ENCODE assay signal across 8 cellular contexts in genomic region chr6:149925974-149926777, GRCh38. TPM values are rescaled to one million over a fixed set of nuclear protein-coding genes. Genes with fewer than 3 reads are reported as not detected.
DNase-seq lines count a peak whose midpoint lies in the region; ATAC-seq, FAIRE-seq and TF ChIP-seq lines count a peak whose summit lies in the region.

No MANE protein-coding gene starts in this region.

- H3K27ac Mint-ChIP-seq in activated CD4-positive, alpha-beta T cell treated with anti-CD3 and anti-CD28 coated beads for 36 hours = no peak overlapping the region

- peaks cover 21% of the 10 kb centered on the region for H3K4me1 Mint-ChIP-seq in activated CD4-positive, alpha-beta T cell treated with anti-CD3 and anti-CD28 coated beads for 36 hours

- H3K9me3 ChIP-seq in HepG2 (ENCODE audit: low read length) = no peaks in the 10 kb centered on the region

- H4K20me1 ChIP-seq in HepG2 (ENCODE audit: insufficient read depth, low read length) = no peaks in the 10 kb centered on the region

- TF ChIP-seq POLR2A in HepG2 (IDR thresholded peaks at IDR 0.05; ENCODE audit: insufficient read depth in 1 of 2, low read depth in 2 of 2, low read length in 2 of 2) = no peak

- H3K79me2 ChIP-seq in HepG2 (ENCODE audit: insufficient read depth, low read length) = no peaks in the 10 kb centered on the region

- ATAC-seq in activated CD4-positive, alpha-beta T cell treated with anti-CD3 and anti-CD28 coated beads for 36 hours = peak; percentile 83
- ATAC-seq in HepG2 (peak; percentile 90), HG02870 (IDR thresholded peaks at IDR 0.05; ENCODE audit: unreplicated experiment) (no peak)

- TF ChIP-seq CTCF in HepG2 (CRISPR knock-in tag; IDR thresholded peaks at IDR 0.05) = peak; percentile 99

- TF ChIP-seq EP300 in HepG2 (IDR thresholded peaks at IDR 0.05; ENCODE audit: low read depth in 2 of 2, low read length in 2 of 2) (no peak), HepG2 (CRISPR knock-in tag; IDR thresholded peaks at IDR 0.05; ENCODE audit: borderline replicate concordance) (no peak)

- WGBS in HepG2 (ENCODE audit: low lambda C conversion rate) = 1% methylated on average over 28 of the region's 31 CpGs

- peak; percentile 93 for TF ChIP-seq RAD21 in HepG2 (CRISPR knock-in tag; IDR thresholded peaks at IDR 0.05)

- H3K4me3 ChIP-seq in HepG2 (replicated peaks in 1 of 3; ENCODE audit: insufficient read depth in 1 of 3, low read depth in 2 of 3, low read length in 3 of 3) = peak overlapping the region; percentile 65 to 82 (median 71)

- H2AFZ ChIP-seq in HepG2 (ENCODE audit: low read length) = peak overlapping the region; percentile 82

- peak overlapping the region; percentile 47 for H3K4me3 Mint-ChIP-seq in activated CD4-positive, alpha-beta T cell treated with anti-CD3 and anti-CD28 coated beads for 36 hours

- in situ Hi-C loops in HepG2 (cut with HindIII; ENCODE audit: extremely low pct_ligation_motif_present, low pct_unique_long_range_greater_than_20kb) = no loop called here

- no peaks in the 10 kb centered on the region for H3K9me3 Mint-ChIP-seq in activated CD4-positive, alpha-beta T cell treated with anti-CD3 and anti-CD28 coated beads for 36 hours (ENCODE audit: low read depth)

- peaks cover 34% of the 10 kb centered on the region for H3K4me1 ChIP-seq in HepG2 (ENCODE audit: insufficient read depth, low read length)

- CTCF ChIA-PET in activated CD4-positive, alpha-beta T cell treated with anti-CD3 and anti-CD28 coated beads for 36 hours (lab: Charles Lee) = interaction anchor here (0.7 to 2.5 kb wide), 7 partner anchors 83 to 172 kb away, joined by 3 to 12 read pairs (median 6); no protein-coding TSS in a partner anchor
- CTCF ChIA-PET in HepG2 (lab: Yijun Ruan, JAX; ENCODE audit: low intra/inter-chr PET ratio, low total read pairs) = interaction anchor here (0.6 to 2.4 kb wide), 4 partner anchors 44 to 202 kb away, joined by 3 to 50 read pairs (median 12); no protein-coding TSS in a partner anchor

- peak; percentile 87 for FAIRE-seq in HepG2 (lab: Jason Lieb, UNC)

- peak overlapping the region; percentile 95 for H3K4me2 ChIP-seq in HepG2 (ENCODE audit: low read depth, low read length)

- no TSS peak for BruUV-seq in HepG2 (replicated peaks; lab: Mats Ljungman, UMichigan)

- intact Hi-C loops in activated CD4-positive, alpha-beta T cell treated with anti-CD3 and anti-CD28 coated beads for 36 hours (cut with DNase I, micrococcal nuclease) = loop anchor here (1.0 to 10.0 kb wide), 5 partner anchors 86 to 409 kb away; partner anchors contain the start of gene PPIL4 (in 1 of the 2)
- intact Hi-C loops in HepG2 (cut with micrococcal nuclease; ENCODE audit: unreplicated experiment) = loop anchor here (1.0 to 2.0 kb wide), 6 partner anchors 61 to 359 kb away; partner anchors contain the start of genes GINM1 and LRP11

- no peak overlapping the region for H3K27ac ChIP-seq in HepG2 (ENCODE audit: extremely low read length, insufficient read depth, low read length)

- H3K36me3 ChIP-seq in HepG2 (replicated peaks in 1 of 2; ENCODE audit: control insufficient read depth in 1 of 2, insufficient read depth in 2 of 2, low read length in 2 of 2) = no peaks in the 10 kb centered on the region; a peak in 1 of 5 replicates

- H3K36me3 Mint-ChIP-seq in activated CD4-positive, alpha-beta T cell treated with anti-CD3 and anti-CD28 coated beads for 36 hours (ENCODE audit: low read depth) = no peaks in the 10 kb centered on the region

- POLR2A ChIA-PET in activated CD4-positive, alpha-beta T cell treated with anti-CD3 and anti-CD28 coated beads for 36 hours (lab: Charles Lee) = no interaction called here
- POLR2A ChIA-PET in HepG2 (lab: Yijun Ruan, JAX) = interaction anchor here (1.0 kb wide), 1 partner anchor 208 kb away, joined by 3 read pairs; the partner anchor contains the start of gene LATS1

- H3K27me3 ChIP-seq in HepG2 (ENCODE audit: control insufficient read depth in 1 of 2, insufficient read depth in 2 of 2, low read length in 2 of 2) = peaks cover 13 to 55% of the 10 kb centered on the region in 2 experiments

- H3K27me3 Mint-ChIP-seq in activated CD4-positive, alpha-beta T cell treated with anti-CD3 and anti-CD28 coated beads for 36 hours = peaks cover 80% of the 10 kb centered on the region

- H3K9ac ChIP-seq in HepG2 (ENCODE audit: insufficient read depth, low read depth, low read length) = peak overlapping the region; percentile 16; the same call in 1 of the 2 replicates

- DNase-seq in CD1c-positive myeloid dendritic cell (ENCODE audit: extremely low spot score) (peak; percentile 80), HCEC 1CT (peak; percentile 55), NCI-H2227 (lab: John Stamatoyannopoulos, UW; ENCODE audit: unreplicated experiment) (peak; percentile 78), dedifferentiated amniotic fluid mesenchymal stem cell (ENCODE audit: extremely low spot score) (peak; percentile 84), HepG2 (ENCODE audit: low spot score) (peak; percentile 74)
- DNase-seq in activated CD4-positive, alpha-beta T cell treated with anti-CD3 and anti-CD28 coated beads for 36 hours = peak; percentile 93
- peak; percentile 83 to 90 for DNase-seq in stimulated activated CD4-positive, alpha-beta T cell treated with anti-CD3 and anti-CD28 coated beads, Interleukin-2, amount 100 ng/mL, for 24 hours

RNA-seq across cellular contexts. Expression of gene RAET1G, which starts 3.3 kb away (rescaled TPM):
- not detected for total RNA-seq in activated CD4-positive, alpha-beta T cell treated with anti-CD3 and anti-CD28 coated beads for 36 hours
- total RNA-seq in HepG2 (2016; rRNA removed; fragmentation: Illumina TruSeq; extraction: Trizol) = not detected in 2 replicates
- not detected in 2 replicates for total RNA-seq in HepG2 (2016; cell fraction: cytosol; rRNA removed; fragmentation: Illumina TruSeq; extraction: Trizol; ENCODE audit: low read depth)
- not detected in 2 replicates for total RNA-seq in HepG2 (2016; cell fraction: insoluble cytoplasmic fraction; rRNA removed; fragmentation: Illumina TruSeq; extraction: Trizol)
- not detected in 2 replicates for total RNA-seq in HepG2 (2016; cell fraction: membrane; rRNA removed; fragmentation: Illumina TruSeq; extraction: Trizol)
- total RNA-seq in HepG2 (2016; cell fraction: nucleus; rRNA removed; fragmentation: Illumina TruSeq; extraction: Trizol) = not detected in 2 replicates
- not detected in 2 replicates for polyA plus RNA-seq in HepG2 (2011; rRNA removed)
- polyA plus RNA-seq in HepG2 (2011; cell fraction: cytosol; rRNA removed) = not detected in 2 replicates
- polyA plus RNA-seq in HepG2 (2011; cell fraction: nucleus; rRNA removed) = not detected in 2 replicates
- not detected in 2 replicates for polyA plus RNA-seq in HepG2 (2012)
- polyA plus RNA-seq in HepG2 (2016; cell fraction: cytosol; fragmentation: Illumina TruSeq; extraction: Trizol; ENCODE audit: low read depth) = not detected in 2 replicates
- not detected in 2 replicates for polyA plus RNA-seq in HepG2 (2016; cell fraction: insoluble cytoplasmic fraction; fragmentation: Illumina TruSeq; extraction: Trizol; ENCODE audit: low read depth)
- polyA plus RNA-seq in HepG2 (2016; cell fraction: membrane; fragmentation: Illumina TruSeq; extraction: Trizol; ENCODE audit: low read depth) = not detected in 2 replicates
- polyA plus RNA-seq in HepG2 (2016; cell fraction: nucleus; fragmentation: Illumina TruSeq; extraction: Trizol; ENCODE audit: insufficient read depth, low read depth) = not detected in 2 replicates
- polyA minus RNA-seq in HepG2 (2011; rRNA and poly(A)+ RNA removed; ENCODE audit: low replicate concordance) = 6.1 TPM in 1 of 2 replicates, not detected in the other
- not detected in 2 replicates for polyA minus RNA-seq in HepG2 (2011; cell fraction: cytosol; rRNA and poly(A)+ RNA removed)
- not detected in 2 replicates for polyA minus RNA-seq in HepG2 (2011; cell fraction: nucleus; rRNA and poly(A)+ RNA removed)

RNA-seq across cellular contexts. Expression of gene ULBP2, which starts 15.6 kb away (rescaled TPM):
- under 1 TPM; 0.32 to 0.43 TPM for total RNA-seq in activated CD4-positive, alpha-beta T cell treated with anti-CD3 and anti-CD28 coated beads for 36 hours
- total RNA-seq in HepG2 (2016; rRNA removed; fragmentation: Illumina TruSeq; extraction: Trizol) = not detected in 2 replicates
- total RNA-seq in HepG2 (2016; cell fraction: cytosol; rRNA removed; fragmentation: Illumina TruSeq; extraction: Trizol; ENCODE audit: low read depth) = not detected in 2 replicates
- not detected in 2 replicates for total RNA-seq in HepG2 (2016; cell fraction: insoluble cytoplasmic fraction; rRNA removed; fragmentation: Illumina TruSeq; extraction: Trizol)
- not detected in 2 replicates for total RNA-seq in HepG2 (2016; cell fraction: membrane; rRNA removed; fragmentation: Illumina TruSeq; extraction: Trizol)
- not detected in 2 replicates for total RNA-seq in HepG2 (2016; cell fraction: nucleus; rRNA removed; fragmentation: Illumina TruSeq; extraction: Trizol)
- polyA plus RNA-seq in HepG2 (2011; rRNA removed) = not detected in 2 replicates
- not detected in 2 replicates for polyA plus RNA-seq in HepG2 (2011; cell fraction: cytosol; rRNA removed)
- polyA plus RNA-seq in HepG2 (2011; cell fraction: nucleus; rRNA removed) = not detected in 2 replicates
- not detected in 2 replicates for polyA plus RNA-seq in HepG2 (2012)
- polyA plus RNA-seq in HepG2 (2016; cell fraction: cytosol; fragmentation: Illumina TruSeq; extraction: Trizol; ENCODE audit: low read depth) = not detected in 2 replicates
- not detected in 2 replicates for polyA plus RNA-seq in HepG2 (2016; cell fraction: insoluble cytoplasmic fraction; fragmentation: Illumina TruSeq; extraction: Trizol; ENCODE audit: low read depth)
- polyA plus RNA-seq in HepG2 (2016; cell fraction: membrane; fragmentation: Illumina TruSeq; extraction: Trizol; ENCODE audit: low read depth) = not detected in 2 replicates
- polyA plus RNA-seq in HepG2 (2016; cell fraction: nucleus; fragmentation: Illumina TruSeq; extraction: Trizol; ENCODE audit: insufficient read depth, low read depth) = not detected in 2 replicates
- polyA minus RNA-seq in HepG2 (2011; rRNA and poly(A)+ RNA removed; ENCODE audit: low replicate concordance) = not detected in 2 replicates
- polyA minus RNA-seq in HepG2 (2011; cell fraction: cytosol; rRNA and poly(A)+ RNA removed) = not detected in 2 replicates
- not detected in 2 replicates for polyA minus RNA-seq in HepG2 (2011; cell fraction: nucleus; rRNA and poly(A)+ RNA removed)

RNA-seq across cellular contexts. Expression of gene RAET1E, which starts 28.3 kb away (rescaled TPM):
- not detected for total RNA-seq in activated CD4-positive, alpha-beta T cell treated with anti-CD3 and anti-CD28 coated beads for 36 hours
- not detected in 2 replicates for total RNA-seq in HepG2 (2016; rRNA removed; fragmentation: Illumina TruSeq; extraction: Trizol)
- not detected in 2 replicates for total RNA-seq in HepG2 (2016; cell fraction: cytosol; rRNA removed; fragmentation: Illumina TruSeq; extraction: Trizol; ENCODE audit: low read depth)
- total RNA-seq in HepG2 (2016; cell fraction: insoluble cytoplasmic fraction; rRNA removed; fragmentation: Illumina TruSeq; extraction: Trizol) = not detected in 2 replicates
- not detected in 2 replicates for total RNA-seq in HepG2 (2016; cell fraction: membrane; rRNA removed; fragmentation: Illumina TruSeq; extraction: Trizol)
- not detected in 2 replicates for total RNA-seq in HepG2 (2016; cell fraction: nucleus; rRNA removed; fragmentation: Illumina TruSeq; extraction: Trizol)
- polyA plus RNA-seq in HepG2 (2011; rRNA removed) = not detected in 2 replicates
- polyA plus RNA-seq in HepG2 (2011; cell fraction: cytosol; rRNA removed) = not detected in 2 replicates
- polyA plus RNA-seq in HepG2 (2011; cell fraction: nucleus; rRNA removed) = not detected in 2 replicates
- polyA plus RNA-seq in HepG2 (2012) = not detected in 2 replicates
- not detected in 2 replicates for polyA plus RNA-seq in HepG2 (2016; cell fraction: cytosol; fragmentation: Illumina TruSeq; extraction: Trizol; ENCODE audit: low read depth)
- polyA plus RNA-seq in HepG2 (2016; cell fraction: insoluble cytoplasmic fraction; fragmentation: Illumina TruSeq; extraction: Trizol; ENCODE audit: low read depth) = not detected in 2 replicates
- not detected in 2 replicates for polyA plus RNA-seq in HepG2 (2016; cell fraction: membrane; fragmentation: Illumina TruSeq; extraction: Trizol; ENCODE audit: low read depth)
- polyA plus RNA-seq in HepG2 (2016; cell fraction: nucleus; fragmentation: Illumina TruSeq; extraction: Trizol; ENCODE audit: insufficient read depth, low read depth) = not detected in 2 replicates
- 19.1 TPM in 1 of 2 replicates, not detected in the other for polyA minus RNA-seq in HepG2 (2011; rRNA and poly(A)+ RNA removed; ENCODE audit: low replicate concordance)
- polyA minus RNA-seq in HepG2 (2011; cell fraction: cytosol; rRNA and poly(A)+ RNA removed) = not detected in 2 replicates
- not detected in 2 replicates for polyA minus RNA-seq in HepG2 (2011; cell fraction: nucleus; rRNA and poly(A)+ RNA removed)

RNA-seq across cellular contexts. Expression of gene ULBP1, which starts 37.6 kb away (rescaled TPM):
- 1 to 10 TPM; 2.7 to 5.0 TPM for total RNA-seq in activated CD4-positive, alpha-beta T cell treated with anti-CD3 and anti-CD28 coated beads for 36 hours
- total RNA-seq in HepG2 (2016; rRNA removed; fragmentation: Illumina TruSeq; extraction: Trizol) = 0.04 TPM in 1 of 2 replicates, not detected in the other
- not detected in 2 replicates for total RNA-seq in HepG2 (2016; cell fraction: cytosol; rRNA removed; fragmentation: Illumina TruSeq; extraction: Trizol; ENCODE audit: low read depth)
- 0.06 TPM in 1 of 2 replicates, not detected in the other for total RNA-seq in HepG2 (2016; cell fraction: insoluble cytoplasmic fraction; rRNA removed; fragmentation: Illumina TruSeq; extraction: Trizol)
- not detected in 2 replicates for total RNA-seq in HepG2 (2016; cell fraction: membrane; rRNA removed; fragmentation: Illumina TruSeq; extraction: Trizol)
- total RNA-seq in HepG2 (2016; cell fraction: nucleus; rRNA removed; fragmentation: Illumina TruSeq; extraction: Trizol) = 0.12 TPM in 1 of 2 replicates, not detected in the other
- 0.08 and 0.09 TPM in 2 replicates for polyA plus RNA-seq in HepG2 (2011; rRNA removed)
- polyA plus RNA-seq in HepG2 (2011; cell fraction: cytosol; rRNA removed) = 0.11 and 0.13 TPM in 2 replicates
- 0.05 and 0.10 TPM in 2 replicates for polyA plus RNA-seq in HepG2 (2011; cell fraction: nucleus; rRNA removed)
- polyA plus RNA-seq in HepG2 (2012) = 0.27 and 0.39 TPM in 2 replicates
- not detected in 2 replicates for polyA plus RNA-seq in HepG2 (2016; cell fraction: cytosol; fragmentation: Illumina TruSeq; extraction: Trizol; ENCODE audit: low read depth)
- polyA plus RNA-seq in HepG2 (2016; cell fraction: insoluble cytoplasmic fraction; fragmentation: Illumina TruSeq; extraction: Trizol; ENCODE audit: low read depth) = 0.09 TPM in 1 of 2 replicates, not detected in the other
- polyA plus RNA-seq in HepG2 (2016; cell fraction: membrane; fragmentation: Illumina TruSeq; extraction: Trizol; ENCODE audit: low read depth) = not detected in 2 replicates
- 0.16 TPM in 1 of 2 replicates, not detected in the other for polyA plus RNA-seq in HepG2 (2016; cell fraction: nucleus; fragmentation: Illumina TruSeq; extraction: Trizol; ENCODE audit: insufficient read depth, low read depth)
- 0.06 and 0.21 TPM in 2 replicates for polyA minus RNA-seq in HepG2 (2011; rRNA and poly(A)+ RNA removed; ENCODE audit: low replicate concordance)
- not detected in 2 replicates for polyA minus RNA-seq in HepG2 (2011; cell fraction: cytosol; rRNA and poly(A)+ RNA removed)
- 0.12 and 0.13 TPM in 2 replicates for polyA minus RNA-seq in HepG2 (2011; cell fraction: nucleus; rRNA and poly(A)+ RNA removed)
